Comparison of ENCODE assay signal across 19 cellular contexts in the genomic region with DNA sequence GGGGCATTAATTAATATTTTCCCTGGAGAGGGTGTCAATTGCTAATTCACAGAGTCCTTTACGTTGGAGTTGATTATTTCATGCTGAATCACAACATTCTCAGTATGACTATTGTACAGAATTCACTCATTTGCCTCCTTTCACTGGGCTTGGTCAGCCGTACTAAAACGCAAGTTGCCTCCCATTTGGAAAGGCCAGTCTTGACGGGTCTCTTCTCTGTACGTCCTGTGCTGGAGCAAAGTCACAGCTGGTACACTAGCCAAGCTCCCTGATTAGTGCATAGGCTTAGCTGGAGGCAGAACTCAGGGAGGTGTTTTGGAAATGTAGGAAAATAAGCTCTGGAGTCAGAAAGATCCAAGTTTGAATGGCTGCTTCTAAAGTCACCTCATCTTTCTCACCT.
DNase-seq lines count a peak whose midpoint lies in the region; ATAC-seq, FAIRE-seq and TF ChIP-seq lines count a peak whose summit lies in the region.
"Had no signal": no experiment of that assay in that cellular context is flagged by ENCODE, and none has a peak within 500 bp of the region (broad histone marks: within the 10 kb centered on the region; RNA-seq: fewer than 3 reads in every experiment).

No MANE protein-coding gene starts in this region.

- H3K4me1 ChIP-seq in right atrium auricular region (peaks cover 0 to 9% of the 10 kb centered on the region in 2 donors), GM12878 (ENCODE audit: control insufficient read depth, insufficient read depth, low read length) (no peaks in the 10 kb centered on the region)
- H3K4me1 ChIP-seq: A549 had no signal

- TF ChIP-seq EP300 in GM12878 (IDR thresholded peaks at IDR 0.05; ENCODE audit: borderline replicate concordance in 1 of 2, control insufficient read depth in 1 of 2, low read depth in 2 of 2, low read length in 2 of 2), result no peak

- H3K27ac ChIP-seq in right atrium auricular region (peak overlapping the region in 1 of 2 donors; percentile 21), GM12878 (ENCODE audit: control insufficient read depth, insufficient read depth) (no peak overlapping the region)
- H3K27ac ChIP-seq: A549; BLaER1 treated with 17β-estradiol and CSF1 and Interleukin-3, amounts not matched to agents 10 nM and 100 nM; KMS-11 had no signal

- RAD21 ChIA-PET in GM12878 (lab: Charles Lee; ENCODE audit: unreplicated experiment), result no interaction called here

- H3K9me3 ChIP-seq in right atrium auricular region (no peaks in the 10 kb centered on the region), GM12878 (replicated peaks; ENCODE audit: control insufficient read depth, insufficient read depth, low read length) (no peaks in the 10 kb centered on the region)
- H3K9me3 ChIP-seq: A549; BLaER1 treated with 17β-estradiol and CSF1 and Interleukin-3, amounts not matched to agents 10 nM and 100 nM had no signal

- SMC1A ChIA-PET in GM12878 (lab: Charles Lee; ENCODE audit: uncharacterized antibody, unreplicated experiment), result interaction anchor here (0.6 kb wide), 1 partner anchor 10 kb away, joined by 3 read pairs; no protein-coding TSS in a partner anchor

- H3K36me3 ChIP-seq in right atrium auricular region, result no peaks in the 10 kb centered on the region
- no peaks in the 10 kb centered on the region for H3K36me3 ChIP-seq in GM12878 (ENCODE audit: control insufficient read depth in 2 of 2, insufficient read depth in 2 of 2, low read length in 1 of 2)
- H3K36me3 ChIP-seq: BLaER1 treated with 17β-estradiol and CSF1 and Interleukin-3, amounts not matched to agents 10 nM and 100 nM had no signal

- H3K4me3 ChIP-seq in right atrium auricular region, result no peak overlapping the region
- H3K4me3 ChIP-seq in GM12878, result no peak overlapping the region
- H3K4me3 ChIP-seq: A549; BLaER1 treated with 17β-estradiol and CSF1 and Interleukin-3, amounts not matched to agents 10 nM and 100 nM had no signal

- H3K79me2 ChIP-seq in GM12878 (ENCODE audit: control insufficient read depth, insufficient read depth, low read length), result no peaks in the 10 kb centered on the region

- no peak overlapping the region for H3K9ac ChIP-seq in GM12878 (ENCODE audit: control insufficient read depth, insufficient read depth, low read length)
- H3K9ac ChIP-seq: BLaER1 treated with 17β-estradiol and CSF1 and Interleukin-3, amounts not matched to agents 10 nM and 100 nM; KMS-11 had no signal

- BruUV-seq in GM12878 (replicated peaks; lab: Mats Ljungman, UMichigan), result no TSS peak

- in situ Hi-C loops in GM12878 (cut with MboI), result no loop called here

- no peaks in the 10 kb centered on the region; the same call in 1 of the 2 replicates for H4K20me1 ChIP-seq in GM12878 (ENCODE audit: control insufficient read depth, insufficient read depth)
- H4K20me1 ChIP-seq: BLaER1 treated with 17β-estradiol and CSF1 and Interleukin-3, amounts not matched to agents 10 nM and 100 nM had no signal

- intact Hi-C loops in left ventricle myocardium superior (cut with micrococcal nuclease), result no loop called here
- intact Hi-C loops in GM12878 (cut with micrococcal nuclease; ENCODE audit: unreplicated experiment), result loop anchor here (10.0 kb wide), 1 partner anchor 125 kb away; no protein-coding TSS in a partner anchor

- DNase-seq in left ventricle myocardium superior (no peak), right atrium auricular region (ENCODE audit: low spot score) (no peak), GM12878 (ENCODE audit: low read depth, low spot score) (peak; percentile 9), DMS114 treated with DMSO at 0.1 percent for 48 hours (lab: John Stamatoyannopoulos, UW; ENCODE audit: unreplicated experiment) (no peak), NCI-H2107 (lab: John Stamatoyannopoulos, UW) (no peak)
- DNase-seq: DMS 273 treated with DMSO at 0.1 percent for 48 hours, GF-D8, H7, NCI-H1048, NCI-H146, NCI-H2227 treated with DMSO at 0.1 percent for 48 hours, SIG-M5 had no signal

- TF ChIP-seq POLR2A in GM12878 (IDR thresholded peaks at IDR 0.05; ENCODE audit: low read depth, low read length), result no peak

- H2AFZ ChIP-seq in GM12878 (ENCODE audit: control insufficient read depth, low read depth, low read length), result no peak overlapping the region

- CTCF ChIA-PET in GM12878 (lab: Yijun Ruan, JAX), result no interaction called here

- H3K27me3 ChIP-seq in right atrium auricular region, result no peaks in the 10 kb centered on the region
- no peaks in the 10 kb centered on the region; a peak in 1 of 4 replicates for H3K27me3 ChIP-seq in GM12878 (replicated peaks in 1 of 2; ENCODE audit: control insufficient read depth in 2 of 2, insufficient read depth in 2 of 2, low read length in 1 of 2)
- H3K27me3 ChIP-seq: BLaER1 treated with 17β-estradiol and CSF1 and Interleukin-3, amounts not matched to agents 10 nM and 100 nM had no signal

- POLR2A ChIA-PET in GM12878 (lab: Charles Lee), result no interaction called here

- peak; percentile 52 for ATAC-seq in left ventricle myocardium superior
- peak; percentile 57 for ATAC-seq in HG03565 (IDR thresholded peaks at IDR 0.05; ENCODE audit: unreplicated experiment)
- ATAC-seq in GM12878, result peak; percentile 75
- ATAC-seq in HG03108 (IDR thresholded peaks at IDR 0.05; ENCODE audit: unreplicated experiment), result no peak
- ATAC-seq: A549, HepG2 had no signal

- FAIRE-seq in GM12878 (lab: Jason Lieb, UNC), result no peak
- FAIRE-seq: A549, GM19239, HepG2 had no signal

- H3K4me2 ChIP-seq in GM12878 (ENCODE audit: control insufficient read depth, insufficient read depth), result no peak overlapping the region
- H3K4me2 ChIP-seq: A549; BLaER1 treated with 17β-estradiol and CSF1 and Interleukin-3, amounts not matched to agents 10 nM and 100 nM; KMS-11 had no signal

- 0% methylated on average over 5 of the region's 5 CpGs for WGBS in GM12878 (ENCODE audit: insufficient coverage, insufficient replicate concordance, low lambda C conversion rate, missing lambda C conversion rate)

- TF ChIP-seq CTCF in right atrium auricular region (IDR thresholded peaks at IDR 0.05) (no peak), GM12878 (IDR thresholded peaks at IDR 0.05 in 2 of 3, conservative IDR thresholded peaks at IDR 0.05 in 1 of 3; ENCODE audit: control insufficient read depth in 2 of 3, extremely low read depth in 1 of 3, insufficient read depth in 1 of 3, low read depth in 3 of 3, low read length in 3 of 3) (no peak)

- TF ChIP-seq RAD21 in GM12878 (IDR thresholded peaks at IDR 0.05; ENCODE audit: insufficient read depth, low read depth, low read length), result no peak

TF ChIP-seq in GM12878, 131 proteins besides CTCF, POLR2A, EP300 and RAD21 (continues in another document):
- TF ChIP-seq REST (IDR thresholded peaks at IDR 0.05; ENCODE audit: low read depth, low read length) (no peak), JUNB (IDR thresholded peaks at IDR 0.05) (peak; percentile 34; the same call in 1 of the 2 replicates), PAX8 (IDR thresholded peaks at IDR 0.05) (no peak), NFXL1 (IDR thresholded peaks at IDR 0.05; ENCODE audit: borderline replicate concordance) (no peak), PAX5 (IDR thresholded peaks at IDR 0.05; ENCODE audit: borderline replicate concordance, low read depth, low read length) (no peak), BCL11A (IDR thresholded peaks at IDR 0.05; ENCODE audit: low read depth, low read length) (0 out of 2 replicates have a peak, but pooled peaks have one; percentile 19), MTA2 (IDR thresholded peaks at IDR 0.05; ENCODE audit: low read depth) (no peak), RFX5 (IDR thresholded peaks at IDR 0.05; ENCODE audit: low read depth, low read length) (no peak), CREB1 (IDR thresholded peaks at IDR 0.05; ENCODE audit: low read depth) (no peak), SREBF2 (IDR thresholded peaks at IDR 0.05; ENCODE audit: low read length) (no peak), SKIL (IDR thresholded peaks at IDR 0.05; ENCODE audit: low read depth, poor library complexity, severe bottlenecking) (no peak)
